ENCODE assay signal across 8 cellular contexts in the genomic region with DNA sequence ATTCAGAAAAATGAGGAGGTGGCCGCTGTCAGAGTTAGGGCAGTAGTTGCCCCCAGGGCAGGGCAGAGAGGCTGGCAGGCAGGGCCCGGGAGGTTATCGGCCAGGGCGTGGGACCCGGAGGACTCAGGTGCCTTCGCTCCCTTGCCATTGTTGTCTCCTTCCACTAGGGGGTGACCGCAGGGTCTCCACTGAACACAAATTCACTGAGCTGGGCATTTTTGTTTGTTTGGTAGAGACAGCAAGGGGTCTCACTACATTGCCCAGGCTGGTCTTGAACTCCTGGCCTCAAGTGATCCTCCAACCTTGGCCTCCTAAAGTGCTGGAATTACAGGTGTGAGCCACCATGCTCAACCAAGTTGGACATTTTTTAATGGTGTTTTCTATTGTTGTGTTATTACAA. TPM values are rescaled to one million over a fixed set of nuclear protein-coding genes. Genes with fewer than 3 reads are reported as not detected.
DNase-seq lines count a peak whose midpoint lies in the region; ATAC-seq, FAIRE-seq and TF ChIP-seq lines count a peak whose summit lies in the region.

No MANE protein-coding gene starts in this region.

- H4K20me1 ChIP-seq in SU-DHL-6 (ENCODE audit: low read depth, low read length) (no peaks in the 10 kb centered on the region), keratinocyte (ENCODE audit: control insufficient read depth, extremely low read depth, insufficient read depth, low read length) (no peaks in the 10 kb centered on the region)

- H3F3A ChIP-seq in SU-DHL-6 (ENCODE audit: insufficient read depth): 0 out of 2 replicates have a peak, but pooled peaks cover 26% of the 10 kb centered on the region

- CTCF ChIA-PET in BJ (lab: Yijun Ruan, JAX): interaction anchor here (0.9 to 2.6 kb wide), 4 partner anchors 9 to 137 kb away, joined by 3 to 10 read pairs (median 8); no protein-coding TSS in a partner anchor

- H3K27me3 ChIP-seq in BJ (ENCODE audit: control insufficient read depth, insufficient read depth, low read length): no peaks in the 10 kb centered on the region
- no peaks in the 10 kb centered on the region for H3K27me3 ChIP-seq in SU-DHL-6 (ENCODE audit: low read length)
- no peaks in the 10 kb centered on the region for H3K27me3 ChIP-seq in keratinocyte (ENCODE audit: control insufficient read depth, extremely low read depth, insufficient read depth, low read length)

- H3K4me3 ChIP-seq in BJ (ENCODE audit: low read depth, low read length) (no peak overlapping the region), SU-DHL-6 (ENCODE audit: insufficient read depth, low read length, poor library complexity, severe bottlenecking) (no peak overlapping the region), keratinocyte (ENCODE audit: control insufficient read depth in 2 of 3, extremely low read depth in 1 of 3, insufficient read depth in 2 of 3, low read depth in 1 of 3, low read length in 3 of 3) (no peak overlapping the region)

- POLR2A ChIA-PET in BJ (lab: Charles Lee): no interaction called here

- H2AFZ ChIP-seq in SU-DHL-6 (ENCODE audit: low read depth, low read length, severe bottlenecking): no peak overlapping the region
- no peak overlapping the region for H2AFZ ChIP-seq in keratinocyte (ENCODE audit: control insufficient read depth, low read length)

- no peak overlapping the region for H3K4me2 ChIP-seq in SU-DHL-6 (ENCODE audit: low read depth, low read length, poor library complexity, severe bottlenecking)
- no peak overlapping the region for H3K4me2 ChIP-seq in keratinocyte (ENCODE audit: control insufficient read depth, extremely low read depth, insufficient read depth, low read depth, low read length)

- H3K36me3 ChIP-seq in BJ (ENCODE audit: control insufficient read depth, insufficient read depth, low read length): peaks cover 27% of the 10 kb centered on the region
- H3K36me3 ChIP-seq in SU-DHL-6 (ENCODE audit: low read length): peaks cover 7% of the 10 kb centered on the region; the same call in 1 of the 2 replicates
- peaks cover 37 to 51% of the 10 kb centered on the region in 2 experiments for H3K36me3 ChIP-seq in keratinocyte (ENCODE audit: control insufficient read depth in 2 of 2, extremely low read depth in 1 of 2, insufficient read depth in 2 of 2, low read length in 2 of 2)

- no peaks in the 10 kb centered on the region for H3K4me1 ChIP-seq in keratinocyte (ENCODE audit: control insufficient read depth, extremely low read depth, insufficient read depth, low read length)

- no peak overlapping the region for H3K9ac ChIP-seq in SU-DHL-6 (ENCODE audit: low read length)
- H3K9ac ChIP-seq in keratinocyte (ENCODE audit: control insufficient read depth, extremely low read depth, insufficient read depth, low read length): no peak overlapping the region

- H3K9me2 ChIP-seq in SU-DHL-6 (replicated peaks; ENCODE audit: insufficient read depth, low read length): no peaks in the 10 kb centered on the region

- no peaks in the 10 kb centered on the region for H3K9me1 ChIP-seq in keratinocyte (ENCODE audit: control insufficient read depth, extremely low read depth, insufficient read depth, low read length)

- dilution Hi-C loops in keratinocyte (cut with MboI; ENCODE audit: extremely low pct_ligation_motif_present, low sequenced_read_pairs): no loop called here

- peak; percentile 26 for FAIRE-seq in GM18507 (lab: Jason Lieb, UNC)
- FAIRE-seq in keratinocyte (lab: Jason Lieb, UNC): no peak

- DNase-seq in BJ (ENCODE audit: low read depth) (no peak), GM18507 (ENCODE audit: extremely low spot score, insufficient read length, low read depth) (no peak), keratinocyte (ENCODE audit: low read depth, low spot score) (no peak), NK-92 (lab: John Stamatoyannopoulos, UW; ENCODE audit: unreplicated experiment) (no peak)
- DNase-seq in NK-92 treated with Interleukin-12 subunit alpha and Interleukin-12 subunit beta, amount 100 ng/mL, for 24 hours (lab: John Stamatoyannopoulos, UW): no peak

- H3K9me3 ChIP-seq in SU-DHL-6 (ENCODE audit: insufficient read depth, low read length) (no peaks in the 10 kb centered on the region), keratinocyte (ENCODE audit: control insufficient read depth, low read depth, low read length) (no peaks in the 10 kb centered on the region)

- ATAC-seq in GM19452 (IDR thresholded peaks at IDR 0.05; ENCODE audit: unreplicated experiment) (no peak), HG03571 (IDR thresholded peaks at IDR 0.05; ENCODE audit: unreplicated experiment) (no peak)

- peak overlapping the region; percentile 45; the same call in 1 of the 2 replicates for H3K27ac ChIP-seq in SU-DHL-6 (ENCODE audit: low read depth, low read length)
- H3K27ac ChIP-seq in keratinocyte (ENCODE audit: control insufficient read depth, insufficient read depth, low read length): no peak overlapping the region

- TF ChIP-seq CTCF in BJ (IDR thresholded peaks at IDR 0.05; ENCODE audit: insufficient read depth, low read depth, low read length): peak; percentile 45
- TF ChIP-seq CTCF in SU-DHL-6 (IDR thresholded peaks at IDR 0.05; ENCODE audit: insufficient read depth, low read length, poor library complexity, severe bottlenecking): peak; percentile 20
- peak; percentile 27 to 39 (median 36) for TF ChIP-seq CTCF in keratinocyte (optimal IDR thresholded peaks at IDR 0.05 in 1 of 3, IDR thresholded peaks at IDR 0.05 in 1 of 3, conservative IDR thresholded peaks at IDR 0.05 in 1 of 3; ENCODE audit: extremely low read depth in 1 of 3, insufficient read depth in 2 of 3, low read length in 3 of 3)

- H3K79me2 ChIP-seq in SU-DHL-6 (ENCODE audit: insufficient read depth, low read length): no peaks in the 10 kb centered on the region
- peaks cover 13% of the 10 kb centered on the region for H3K79me2 ChIP-seq in keratinocyte (ENCODE audit: control insufficient read depth, insufficient read depth, low read length)

RNA-seq across cellular contexts. Expression of gene CARS2, which starts 25.1 kb away (rescaled TPM):
- polyA plus RNA-seq in BJ (2011; rRNA removed) (61.3 and 76.8 TPM in 2 replicates), keratinocyte (67.8 to 94.5 TPM (median 90.0 TPM) in 3 replicates)
- 22.8 and 26.4 TPM in 2 replicates for polyA minus RNA-seq in BJ (2011; rRNA and poly(A)+ RNA removed)
- 63.1 TPM for polyA plus RNA-seq in keratinocyte (2011; ENCODE audit: low read depth)
- polyA plus RNA-seq in keratinocyte (2011; cell fraction: cytosol; rRNA removed): 63.5 and 91.6 TPM in 2 replicates
- 124 and 139 TPM in 2 replicates for polyA plus RNA-seq in keratinocyte (2011; cell fraction: nucleus; rRNA removed)
- polyA plus RNA-seq in keratinocyte (2012; ENCODE audit: low replicate concordance): 59.4 and 67.4 TPM in 2 replicates
- 36.6 to 53.4 TPM (median 53.0 TPM) in 3 replicates for polyA minus RNA-seq in keratinocyte
- polyA minus RNA-seq in keratinocyte (2011; cell fraction: cytosol; rRNA and poly(A)+ RNA removed): 65.6 TPM
- 53.6 and 64.5 TPM in 2 replicates for polyA minus RNA-seq in keratinocyte (2011; cell fraction: nucleus; rRNA and poly(A)+ RNA removed)

RNA-seq across cellular contexts. Expression of gene ING1, which starts 32.6 kb away (rescaled TPM):
- polyA plus RNA-seq in BJ (2011; rRNA removed) (10.9 and 14.3 TPM in 2 replicates), keratinocyte (6.4 to 8.9 TPM (median 7.2 TPM) in 3 replicates)
- 5.6 and 6.3 TPM in 2 replicates for polyA minus RNA-seq in BJ (2011; rRNA and poly(A)+ RNA removed)
- 4.4 TPM for polyA plus RNA-seq in keratinocyte (2011; ENCODE audit: low read depth)
- polyA plus RNA-seq in keratinocyte (2011; cell fraction: cytosol; rRNA removed): 2.5 and 6.1 TPM in 2 replicates
- 5.3 and 5.8 TPM in 2 replicates for polyA plus RNA-seq in keratinocyte (2011; cell fraction: nucleus; rRNA removed)
- polyA plus RNA-seq in keratinocyte (2012; ENCODE audit: low replicate concordance): 6.9 and 8.5 TPM in 2 replicates
- polyA minus RNA-seq in keratinocyte: 3.0 to 3.4 TPM (median 3.2 TPM) in 3 replicates
- 16.1 TPM for polyA minus RNA-seq in keratinocyte (2011; cell fraction: cytosol; rRNA and poly(A)+ RNA removed)
- polyA minus RNA-seq in keratinocyte (2011; cell fraction: nucleus; rRNA and poly(A)+ RNA removed): 3.8 and 4.3 TPM in 2 replicates
